In the genomic region with DNA sequence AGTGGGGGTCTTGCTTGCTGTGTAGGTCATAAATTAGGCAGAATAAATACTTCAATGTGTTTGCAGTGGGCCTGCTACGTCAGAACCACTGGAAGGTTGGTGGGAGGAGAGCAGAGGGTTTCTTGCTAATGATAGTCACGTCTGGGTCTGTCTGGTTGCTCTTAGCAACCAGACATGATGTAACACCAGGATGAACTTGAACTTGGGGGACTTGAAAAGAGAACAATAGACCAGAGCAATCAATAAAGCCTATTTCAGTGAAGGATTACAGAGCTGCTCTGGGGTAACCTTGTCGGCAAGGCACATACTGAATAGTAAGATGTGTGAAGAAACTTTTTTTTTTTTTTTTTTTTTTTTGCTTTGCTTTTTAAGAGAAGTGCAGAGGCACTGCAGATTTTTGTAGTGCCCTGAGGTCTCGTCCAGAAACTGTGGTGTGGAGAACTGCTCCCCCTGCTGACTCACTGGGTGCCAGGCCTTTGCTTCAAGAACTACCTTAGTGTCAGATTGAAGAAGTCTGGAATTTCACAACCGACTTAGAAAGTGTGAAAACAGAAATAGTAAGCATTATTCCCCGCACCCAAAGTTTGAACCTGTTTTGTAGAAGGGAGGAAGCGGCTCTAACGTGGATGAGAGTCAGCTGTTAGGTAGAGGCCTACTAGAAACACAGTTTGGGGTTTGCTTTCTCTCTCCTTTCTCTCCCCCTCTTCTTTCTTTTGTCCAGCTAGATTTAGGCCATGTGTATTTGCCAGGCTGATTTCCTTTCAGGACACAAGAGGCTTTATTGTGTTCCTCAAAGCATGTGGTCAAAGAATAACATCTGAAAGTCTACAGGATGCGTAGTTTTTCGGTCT, we compare ENCODE assay signal across 8 cellular contexts.
DNase-seq lines count a peak whose midpoint lies in the region; ATAC-seq and TF ChIP-seq lines count a peak whose summit lies in the region.

No MANE protein-coding gene starts in this region.

- H3K27ac ChIP-seq in right cardiac atrium (ENCODE audit: low read length) (peak overlapping the region; percentile 88), aorta (ENCODE audit: low read depth in 1 of 2, low read length in 2 of 2) (peak overlapping the region; percentile 95)

- WGBS in right cardiac atrium, result 8% methylated on average over 10 of the region's 10 CpGs
- WGBS in aorta, 2 donors, result 2 to 3% methylated on average over 10 of the region's 10 CpGs

- H3K9me3 ChIP-seq in right cardiac atrium (ENCODE audit: control insufficient read depth, low read length) (no peaks in the 10 kb centered on the region), aorta (ENCODE audit: control insufficient read depth, low read length) (no peaks in the 10 kb centered on the region)

- TF ChIP-seq CTCF in retinal pigment epithelial cell (conservative IDR thresholded peaks at IDR 0.05; ENCODE audit: low read depth, low read length), result peak; percentile 91

- ATAC-seq in HG02759 (IDR thresholded peaks at IDR 0.05; ENCODE audit: unreplicated experiment) (peak; percentile 92), right cardiac atrium (peak; percentile 75 to 87), aorta (ENCODE audit: low FRiP score) (peak; percentile 89)

- H3K36me3 ChIP-seq in aorta (ENCODE audit: control insufficient read depth in 1 of 2, insufficient read depth in 2 of 2, low read length in 1 of 2), result no peaks in the 10 kb centered on the region

- H3K27me3 ChIP-seq in right cardiac atrium (ENCODE audit: control insufficient read depth, insufficient read depth), result no peaks in the 10 kb centered on the region
- no peaks in the 10 kb centered on the region for H3K27me3 ChIP-seq in aorta (ENCODE audit: control insufficient read depth in 1 of 2, insufficient read depth in 2 of 2, low read length in 1 of 2)

- intact Hi-C loops in right cardiac atrium (cut with DNase I) (loop anchor here (5.0 to 10.0 kb wide), 7 partner anchors 109 to 479 kb away; a partner anchor contains a TSS), aorta (cut with DNase I) (loop anchor here (2.0 to 5.0 kb wide), 8 partner anchors 51 to 481 kb away; a partner anchor contains a TSS)

- H3K4me1 ChIP-seq in right cardiac atrium (ENCODE audit: control insufficient read depth, insufficient read depth, low read length), result peaks cover 27% of the 10 kb centered on the region
- H3K4me1 ChIP-seq in aorta (ENCODE audit: control insufficient read depth in 1 of 2, insufficient read depth in 2 of 2, low read length in 2 of 2), result peaks cover 3 to 11% of the 10 kb centered on the region in 2 donors

- peak; percentile 85 for DNase-seq in GM03348 (ENCODE audit: low spot score)
- peak; percentile 24 for DNase-seq in NCI-H146 treated with DMSO at 0.1 percent for 48 hours (lab: John Stamatoyannopoulos, UW; ENCODE audit: unreplicated experiment)
- peak; percentile 29 to 65 (median 49) for DNase-seq in T-helper 1 cell
- peak in 57 of 58 donors; percentile 15 to 92 (median 66) for DNase-seq in anterior cingulate cortex (lab: John Stamatoyannopoulos, UW)
- peak; percentile 89 to 96 (median 93) for DNase-seq in right cardiac atrium
- DNase-seq in retinal pigment epithelial cell (ENCODE audit: low read depth), result peak; percentile 98
- peak; percentile 93 to 94 for DNase-seq in aorta

- H3K4me3 ChIP-seq in right cardiac atrium (ENCODE audit: low read length) (no peak overlapping the region), retinal pigment epithelial cell (ENCODE audit: low read length) (peak overlapping the region; percentile 16), aorta (ENCODE audit: low read length in 2 of 2) (no peak overlapping the region)

Comparison
In these comparisons a context has a peak if more than half of its experiments do, and no peak if none do; other contexts are left out.
1. DNase-seq: peak in every context shown above with its lines; median percentile 98 in retinal pigment epithelial cell; 94 in aorta; 93 in right cardiac atrium; 85 in GM03348; 66 in anterior cingulate cortex; 49 in T-helper 1 cell; 24 in NCI-H146 treated with DMSO at 0.1 percent for 48 hours.